In the genomic region with DNA sequence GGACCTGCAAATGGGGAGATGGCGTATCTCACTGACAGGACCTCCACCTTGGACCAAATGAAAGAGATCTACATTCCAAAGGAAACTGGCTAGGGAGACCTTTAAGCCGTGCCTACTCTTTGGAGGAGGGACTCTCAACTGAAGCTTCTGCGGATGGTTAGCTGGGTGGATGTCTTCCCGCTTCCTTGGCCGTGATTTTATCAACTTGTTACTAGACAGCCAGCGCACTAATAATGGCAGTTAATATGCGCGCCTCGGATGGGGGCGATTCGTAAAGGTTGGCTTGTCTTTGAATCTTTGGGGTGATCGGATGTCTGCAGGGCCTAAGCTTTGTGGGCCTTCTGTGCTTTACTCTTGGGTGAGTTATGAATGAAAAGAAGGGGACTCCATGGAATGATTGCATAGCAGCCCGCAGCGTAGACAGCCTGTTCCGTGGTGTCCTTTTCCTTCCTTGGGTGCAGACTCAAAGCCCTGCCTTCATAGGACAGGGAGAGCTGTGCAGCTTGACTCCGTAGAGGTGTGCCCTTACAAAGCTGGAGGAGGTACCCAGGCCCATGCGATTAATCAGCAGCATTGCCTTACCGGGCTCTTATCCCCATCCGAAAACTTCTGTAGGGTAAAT, we compare ENCODE assay signal across 9 cellular contexts. TPM values are rescaled to one million over a fixed set of nuclear protein-coding genes. Genes with fewer than 3 reads are reported as not detected.
DNase-seq lines count a peak whose midpoint lies in the region; ATAC-seq and TF ChIP-seq lines count a peak whose summit lies in the region.
"Had no signal": no experiment of that assay in that cellular context is flagged by ENCODE, and none has a peak within 500 bp of the region (broad histone marks: within the 10 kb centered on the region; RNA-seq: fewer than 3 reads in every experiment).

No MANE protein-coding gene starts in this region.

- H3K9me3 Mint-ChIP-seq in IgD-negative memory B cell (no peaks in the 10 kb centered on the region), chondrocyte (ENCODE audit: low read depth) (no peaks in the 10 kb centered on the region), naive B cell (peaks cover 0 to 2% (median 0%) of the 10 kb centered on the region in 7 donors)

- no peaks in the 10 kb centered on the region for H3K36me3 Mint-ChIP-seq in IgD-negative memory B cell
- no peaks in the 10 kb centered on the region for H3K36me3 Mint-ChIP-seq in chondrocyte (ENCODE audit: low read depth)
- no peaks in the 10 kb centered on the region for H3K36me3 Mint-ChIP-seq in naive B cell

- TF ChIP-seq CTCF in AG09309 (IDR thresholded peaks at IDR 0.05; ENCODE audit: control insufficient read depth, insufficient read depth, low read depth, low read length, missing control alignments) (no peak), chondrocyte (IDR thresholded peaks at IDR 0.05) (no peak)

- H3K4me3 Mint-ChIP-seq in IgD-negative memory B cell (peak overlapping the region; percentile 16 to 81 (median 54)), chondrocyte (ENCODE audit: unreplicated experiment) (peak overlapping the region; percentile 73), naive B cell (peak overlapping the region in 7 of 8 donors; percentile 52 to 87 (median 76))

- DNase-seq in AG09309 (ENCODE audit: low read depth) (no peak), chondrocyte (ENCODE audit: low spot score) (no peak), naive B cell (no peak), NCI-H226 (no peak), SHP77 (lab: John Stamatoyannopoulos, UW) (no peak), activated gamma-delta T cell treated with Interleukin-2 at 50 U/mL for 16 hours (no peak)

- H3K27me3 Mint-ChIP-seq in IgD-negative memory B cell (peaks cover 15% of the 10 kb centered on the region), chondrocyte (ENCODE audit: low read depth) (no peaks in the 10 kb centered on the region), naive B cell (peaks cover 17 to 27% (median 24%) of the 10 kb centered on the region in 3 donors)

- ATAC-seq in naive B cell (ENCODE audit: low read depth in 2 of 2) (no peak), HG02981 (IDR thresholded peaks at IDR 0.05; ENCODE audit: unreplicated experiment) (no peak)
- ATAC-seq: sciatic nerve had no signal

- H3K4me1 Mint-ChIP-seq in IgD-negative memory B cell (peaks cover 8 to 18% (median 16%) of the 10 kb centered on the region in 3 donors), chondrocyte (ENCODE audit: low read depth) (peaks cover 18% of the 10 kb centered on the region), naive B cell (peaks cover 19 to 30% (median 20%) of the 10 kb centered on the region in 3 donors)

- H3K4me3 ChIP-seq in AG09309 (ENCODE audit: control insufficient read depth, low read depth, low read length): peak overlapping the region; percentile 58

- H3K27ac Mint-ChIP-seq in IgD-negative memory B cell (no peak overlapping the region), chondrocyte (ENCODE audit: unreplicated experiment) (no peak overlapping the region), naive B cell (no peak overlapping the region)

RNA-seq across cellular contexts. Expression of gene ZNRF3, which starts 1.5 kb away (rescaled TPM):
- polyA plus RNA-seq in IgD-negative memory B cell: 0.16 TPM
- 6.7 to 7.7 TPM (median 6.7 TPM) in 3 replicates for total RNA-seq in chondrocyte
- polyA plus RNA-seq in naive B cell (ENCODE audit: low read depth in 6 of 6): under 1 TPM in 4 of 6 donors, not detected in 2; 0.09 to 0.23 (median 0.17) TPM
